In the genomic region with DNA sequence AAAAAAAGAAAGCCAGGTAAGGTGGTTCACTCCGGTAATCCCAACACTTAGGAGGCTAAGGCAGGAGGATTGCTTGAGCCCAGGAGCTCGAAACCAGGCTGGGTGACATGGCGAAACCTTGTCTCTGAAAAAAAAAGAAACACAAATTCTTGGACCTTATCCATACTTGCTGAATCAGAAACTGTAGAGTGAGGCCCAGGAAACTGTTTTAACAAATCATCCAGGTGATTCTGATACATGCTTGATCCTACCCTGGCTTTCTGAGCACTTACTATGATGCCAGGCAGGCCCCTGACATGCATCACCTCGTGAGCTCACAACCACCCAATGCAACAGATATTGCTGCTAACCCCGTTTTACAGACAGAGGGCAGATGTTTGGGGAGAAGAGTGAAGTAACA, we compare ENCODE assay signal across 24 cellular contexts. TPM values are rescaled to one million over a fixed set of nuclear protein-coding genes. Genes with fewer than 3 reads are reported as not detected.
"Had no signal": no experiment of that assay in that cellular context is flagged by ENCODE, and none has a peak within 500 bp of the region (broad histone marks: within the 10 kb centered on the region; RNA-seq: fewer than 3 reads in every experiment).

No MANE protein-coding gene starts in this region.

- ATAC-seq: Panc1, PC-3 had no signal

- DNase-seq: IMR-90, Karpas-422, KG1, MM.1S, NCI-H1092 treated with DMSO at 0.1 percent for 48 hours, NCI-H1436, NCI-H187, NCI-H2029, NCI-H2081 treated with DMSO at 0.1 percent for 48 hours, NCI-H2171, NCI-H226, NCI-H446, NCI-H510A, NCI-H524 treated with DMSO at 0.1 percent for 48 hours, NCI-H69, NCI-H774, PC-3, SHP77, SK-N-SH had no signal

- H3K9ac ChIP-seq: SK-N-SH had no signal

- H3K9me3 ChIP-seq: SK-N-SH had no signal

- H3K4me2 ChIP-seq: SK-N-SH had no signal

- H3K27ac ChIP-seq: RWPE1 had no signal

RNA-seq across cellular contexts. Expression of a gene that starts 9.5 kb away (rescaled TPM):
- total RNA-seq: HT-29, IMR-90, OCI-LY7, PC-3, SK-MEL-5 had no signal
- polyA plus RNA-seq: IMR-90 had no signal

RNA-seq across cellular contexts. Expression of a gene that starts 33.4 kb away (rescaled TPM):
- total RNA-seq: HT-29, IMR-90, PC-3, SK-MEL-5 had no signal
- polyA plus RNA-seq: IMR-90 had no signal
